Comparison of ENCODE assay signal across 26 cellular contexts in genomic region chr1:167230437-167230836, GRCh38. TPM values are rescaled to one million over a fixed set of nuclear protein-coding genes. Genes with fewer than 3 reads are reported as not detected.
DNase-seq lines count a peak whose midpoint lies in the region; ATAC-seq, FAIRE-seq and TF ChIP-seq lines count a peak whose summit lies in the region.
"Had no signal": no experiment of that assay in that cellular context is flagged by ENCODE, and none has a peak within 500 bp of the region (broad histone marks: within the 10 kb centered on the region; RNA-seq: fewer than 3 reads in every experiment).

No MANE protein-coding gene starts in this region.

- H3K4me1 ChIP-seq in A549 (peaks cover 37% of the 10 kb centered on the region), Karpas-422 (ENCODE audit: low read length) (peaks cover 57% of the 10 kb centered on the region), GM12878 (ENCODE audit: control insufficient read depth, insufficient read depth, low read length) (peaks cover 17% of the 10 kb centered on the region), adrenal gland (replicated peaks in 1 of 2) (peaks cover 3 to 31% of the 10 kb centered on the region in 2 donors)
- H3K4me1 ChIP-seq: SJSA1 had no signal

- H3K36me3 Mint-ChIP-seq in Calu3 (ENCODE audit: insufficient read depth, unreplicated experiment): peaks cover 14% of the 10 kb centered on the region

- BruUV-seq in Calu3 (replicated peaks; lab: Mats Ljungman, UMichigan): no TSS peak
- BruUV-seq in GM12878 (replicated peaks; lab: Mats Ljungman, UMichigan): no TSS peak

- H3K4me1 Mint-ChIP-seq in Calu3 (ENCODE audit: low read depth, unreplicated experiment): peaks cover 41% of the 10 kb centered on the region

- H3K9ac ChIP-seq in Karpas-422 (ENCODE audit: low read length): no peak overlapping the region
- no peak overlapping the region for H3K9ac ChIP-seq in GM12878 (ENCODE audit: control insufficient read depth, insufficient read depth, low read length)

- ATAC-seq in A549 (no peak), GM12878 (no peak), HG03135 (IDR thresholded peaks at IDR 0.05; ENCODE audit: unreplicated experiment) (no peak)
- ATAC-seq: HepG2 had no signal

- H3K79me2 ChIP-seq in Karpas-422 (ENCODE audit: low read length) (peaks cover 73% of the 10 kb centered on the region), GM12878 (ENCODE audit: control insufficient read depth, insufficient read depth, low read length) (peaks cover 85% of the 10 kb centered on the region)

- H3K27me3 Mint-ChIP-seq in Calu3 (ENCODE audit: unreplicated experiment): no peaks in the 10 kb centered on the region
- H3K27me3 Mint-ChIP-seq: B cell had no signal

- H3K36me3 ChIP-seq in Karpas-422 (ENCODE audit: insufficient read depth, low read length): no peaks in the 10 kb centered on the region
- no peaks in the 10 kb centered on the region for H3K36me3 ChIP-seq in GM12878 (ENCODE audit: control insufficient read depth in 2 of 2, insufficient read depth in 2 of 2, low read length in 1 of 2)
- H3K36me3 ChIP-seq in adrenal gland (replicated peaks in 1 of 2): no peaks in the 10 kb centered on the region
- H3K36me3 ChIP-seq: SJSA1 had no signal

- peak overlapping the region; percentile 40 to 73; a peak in 4 of 6 replicates for H3K27ac ChIP-seq in A549
- H3K27ac ChIP-seq in Karpas-422 (ENCODE audit: low read length): no peak overlapping the region
- peak overlapping the region; percentile 18; the same call in 1 of the 2 replicates for H3K27ac ChIP-seq in GM12878 (ENCODE audit: control insufficient read depth, insufficient read depth)
- no peak overlapping the region for H3K27ac ChIP-seq in adrenal gland
- H3K27ac ChIP-seq: SJSA1 had no signal

- no peak for DNase-seq in A549 (ENCODE audit: low read depth in 1 of 2, low spot score in 1 of 2)
- DNase-seq in Calu3: no peak
- DNase-seq in Karpas-422: no peak
- no peak for DNase-seq in GM12878 (ENCODE audit: low read depth, low spot score)
- no peak for DNase-seq in EL
- DNase-seq in NCI-H1694 (lab: John Stamatoyannopoulos, UW): no peak
- no peak for DNase-seq in adrenal gland
- DNase-seq: GDM1; H7; NCI-H1048; NCI-H1417; NCI-H187; NCI-H2081 treated with DMSO at 0.1 percent for 48 hours; NCI-H2171; NCI-H226; NCI-H510A; NCI-H748 treated with DMSO at 0.1 percent for 48 hours; NK-92 treated with Interleukin-12 subunit alpha and Interleukin-12 subunit beta, amount 100 ng/mL, for 24 hours; Right ventricle myocardium superior; RPMI8226; T-helper 2 cell had no signal

- POLR2A ChIA-PET in A549 (lab: Yijun Ruan, JAX): interaction anchor here (0.9 kb wide), 1 partner anchor 10 kb away, joined by 3 read pairs; no protein-coding TSS in a partner anchor
- POLR2A ChIA-PET in GM12878 (lab: Charles Lee): interaction anchor here (0.6 to 1.7 kb wide), 5 partner anchors 10 to 56 kb away, joined by 3 to 8 read pairs (median 3); partner anchors contain the start of gene POU2F1

- peak overlapping the region; percentile 95 for H3K27ac Mint-ChIP-seq in Calu3 (ENCODE audit: unreplicated experiment)
- H3K27ac Mint-ChIP-seq: B cell had no signal

- H3K4me3 ChIP-seq in A549: no peak overlapping the region
- no peak overlapping the region for H3K4me3 ChIP-seq in Karpas-422 (ENCODE audit: low read length)
- no peak overlapping the region for H3K4me3 ChIP-seq in GM12878
- no peak overlapping the region for H3K4me3 ChIP-seq in adrenal gland
- H3K4me3 ChIP-seq: SJSA1 had no signal

- no peaks in the 10 kb centered on the region; the same call in 1 of the 2 replicates for H4K20me1 ChIP-seq in Karpas-422 (ENCODE audit: insufficient read depth, low read depth, low read length)
- H4K20me1 ChIP-seq in GM12878 (ENCODE audit: control insufficient read depth, insufficient read depth): no peaks in the 10 kb centered on the region

- peaks cover 3% of the 10 kb centered on the region for H3K9me3 Mint-ChIP-seq in Calu3 (ENCODE audit: low read depth, unreplicated experiment)

- FAIRE-seq in A549 (lab: Jason Lieb, UNC): no peak
- no peak for FAIRE-seq in GM12878 (lab: Jason Lieb, UNC)
- FAIRE-seq: GM12891, HepG2 had no signal

- RAD21 ChIA-PET in GM12878 (lab: Charles Lee; ENCODE audit: unreplicated experiment): interaction anchor here (0.9 to 2.1 kb wide), 3 partner anchors 10 to 169 kb away, joined by 3 to 7 read pairs (median 4); no protein-coding TSS in a partner anchor

- no peak overlapping the region for H3K4me3 Mint-ChIP-seq in Calu3 (ENCODE audit: low read depth, unreplicated experiment)
- H3K4me3 Mint-ChIP-seq: B cell had no signal

- TF ChIP-seq RAD21 in A549 (conservative IDR thresholded peaks at IDR 0.05 in 1 of 2, IDR thresholded peaks at IDR 0.05 in 1 of 2) (no peak), GM12878 (IDR thresholded peaks at IDR 0.05; ENCODE audit: insufficient read depth, low read depth, low read length) (no peak)

- TF ChIP-seq EP300 in A549 (IDR thresholded peaks at IDR 0.05) (no peak), GM12878 (IDR thresholded peaks at IDR 0.05; ENCODE audit: borderline replicate concordance in 1 of 2, control insufficient read depth in 1 of 2, low read depth in 2 of 2, low read length in 2 of 2) (no peak)

- H3K27me3 ChIP-seq in Karpas-422 (ENCODE audit: low read length) (no peaks in the 10 kb centered on the region), GM12878 (replicated peaks in 1 of 2; ENCODE audit: control insufficient read depth in 2 of 2, insufficient read depth in 2 of 2, low read length in 1 of 2) (no peaks in the 10 kb centered on the region), adrenal gland (no peaks in the 10 kb centered on the region)
- H3K27me3 ChIP-seq: SJSA1 had no signal

- in situ Hi-C loops in GM12878 (cut with MboI): no loop called here

- TF ChIP-seq CTCF in A549 (IDR thresholded peaks at IDR 0.05) (no peak), Calu3 (IDR thresholded peaks at IDR 0.05; ENCODE audit: unreplicated experiment) (no peak), GM12878 (IDR thresholded peaks at IDR 0.05 in 2 of 3, conservative IDR thresholded peaks at IDR 0.05 in 1 of 3; ENCODE audit: control insufficient read depth in 2 of 3, extremely low read depth in 1 of 3, insufficient read depth in 1 of 3, low read depth in 3 of 3, low read length in 3 of 3) (no peak), adrenal gland (IDR thresholded peaks at IDR 0.05) (no peak)

- TF ChIP-seq POLR2A in A549 (IDR thresholded peaks at IDR 0.05; ENCODE audit: low read length) (no peak), GM12878 (IDR thresholded peaks at IDR 0.05; ENCODE audit: low read depth, low read length) (no peak), adrenal gland (IDR thresholded peaks at IDR 0.05) (no peak)

- intact Hi-C loops in Calu3 (cut with micrococcal nuclease; ENCODE audit: unreplicated experiment) (no loop called here), GM12878 (cut with micrococcal nuclease; ENCODE audit: unreplicated experiment) (no loop called here), adrenal gland (cut with DNase I) (no loop called here)

- CTCF ChIA-PET in A549 (lab: Yijun Ruan, JAX): interaction anchor here (1.6 to 3.5 kb wide), 5 partner anchors 9 to 211 kb away, joined by 3 to 17 read pairs (median 5); partner anchors contain the start of gene POU2F1
- CTCF ChIA-PET in Calu3 (lab: Charles Lee): interaction anchor here (0.7 to 2.2 kb wide), 3 partner anchors 10 to 324 kb away, joined by 3 to 10 read pairs (median 4); partner anchors contain the start of gene POU2F1
- CTCF ChIA-PET in GM12878 (lab: Yijun Ruan, JAX): interaction anchor here (0.6 to 4.4 kb wide), 6 partner anchors 10 to 112 kb away, joined by 3 to 26 read pairs (median 4); partner anchors contain the start of gene POU2F1

- no peaks in the 10 kb centered on the region for H3K9me2 ChIP-seq in Karpas-422 (replicated peaks; ENCODE audit: insufficient read depth, low read length)

- H2AFZ ChIP-seq in Karpas-422 (ENCODE audit: low read length): no peak overlapping the region
- H2AFZ ChIP-seq in GM12878 (ENCODE audit: control insufficient read depth, low read depth, low read length): no peak overlapping the region

- H3K9me3 ChIP-seq in A549 (no peaks in the 10 kb centered on the region), Karpas-422 (ENCODE audit: low read length) (no peaks in the 10 kb centered on the region), GM12878 (replicated peaks; ENCODE audit: control insufficient read depth, insufficient read depth, low read length) (no peaks in the 10 kb centered on the region; the same call in 2 of the 3 replicates), adrenal gland (replicated peaks in 1 of 3) (no peaks in the 10 kb centered on the region)
- H3K9me3 ChIP-seq: SJSA1 had no signal

- SMC1A ChIA-PET in GM12878 (lab: Charles Lee; ENCODE audit: uncharacterized antibody, unreplicated experiment): interaction anchor here (0.8 to 5.6 kb wide), 9 partner anchors 8 to 112 kb away, joined by 3 to 57 read pairs (median 4); partner anchors contain the start of gene POU2F1

- H3K4me2 ChIP-seq in A549 (peak overlapping the region; percentile 49; the same call in 1 of the 3 replicates), Karpas-422 (ENCODE audit: low read depth, low read length, poor library complexity, severe bottlenecking) (peak overlapping the region; percentile 46), GM12878 (ENCODE audit: control insufficient read depth, insufficient read depth) (no peak overlapping the region)

RNA-seq across cellular contexts. Expression of gene POU2F1, which starts 9.8 kb away (rescaled TPM):
- polyA plus RNA-seq in A549 (2011; rRNA removed) (9.4 and 10.5 TPM in 2 replicates), A549 (2017; fragmentation: RNase III; extraction: RNeasy Plus Mini Kit Qiagen cat#74134 plus additional on column Dnase treatment) (2.6 to 3.2 TPM (median 2.9 TPM) in 3 replicates), GM12878 (2011; rRNA removed) (18.0 and 21.0 TPM in 2 replicates), GM12878 (2014; fragmentation: Illumina TruSeq; extraction: Trizol) (8.2 and 9.4 TPM in 2 replicates), GM12878 (2014; fragmentation: Nextera tagmentation; extraction: Ambion mirVana) (1 to 10 TPM; 2.5 to 4.6 TPM), GM12878 (2014; rRNA removed) (6.9 and 7.2 TPM in 2 replicates), GM12878 (2016; fragmentation: Nextera tagmentation; extraction: Ambion mirVana) (10 to 100 TPM; 14.9 to 20.0 TPM), adrenal gland (1 to 10 TPM; 3.2 to 4.9 (median 3.7) TPM)
- 2.4 and 3.1 TPM in 2 replicates for polyA plus RNA-seq in A549 (2012; cell fraction: cytosol; rRNA removed)
- polyA plus RNA-seq in A549 (2012; cell fraction: nucleus; rRNA removed): 6.1 and 7.0 TPM in 2 replicates
- polyA minus RNA-seq in A549 (2011; rRNA and poly(A)+ RNA removed): 27.7 and 36.5 TPM in 2 replicates
- total RNA-seq in Calu3 (2022) (25.3 and 25.4 TPM in 2 replicates), GM12878 (2014; rRNA removed) (10.1 and 10.2 TPM in 2 replicates), GM12878 (2014; rRNA removed; fragmentation: Illumina TruSeq; extraction: Trizol) (15.6 and 15.7 TPM in 2 replicates), GM12878 (2021) (21.1 and 21.7 TPM in 2 replicates), adrenal gland (10 to 100 TPM in 7 of 8 donors, 1 to 10 TPM in 1; 6.9 to 52.5 (median 15.0) TPM)
- total RNA-seq in Karpas-422 (2014; rRNA removed; shearing (Covaris generic); ENCODE audit: low replicate concordance): 17.2 and 43.2 TPM in 2 replicates
- 130 and 140 TPM in 2 replicates for total RNA-seq in GM12878 (2013; cell fraction: nucleolus; rRNA removed)
- polyA plus RNA-seq in GM12878 (2011; ENCODE audit: low read depth): 3.8 TPM
- 14.8 and 17.0 TPM in 2 replicates for polyA plus RNA-seq in GM12878 (2011; cell fraction: cytosol; rRNA removed)
- 34.7 and 37.1 TPM in 2 replicates for polyA plus RNA-seq in GM12878 (2011; cell fraction: nucleus; rRNA removed)
- polyA plus RNA-seq in GM12878 (2012): 5.8 and 8.8 TPM in 2 replicates
- polyA minus RNA-seq in GM12878 (2011; rRNA and poly(A)+ RNA removed): 65.6 and 68.2 TPM in 2 replicates
- polyA minus RNA-seq in GM12878 (2011; cell fraction: cytosol; rRNA and poly(A)+ RNA removed): 7.9 and 8.9 TPM in 2 replicates
- polyA minus RNA-seq in GM12878 (2011; cell fraction: nucleus; rRNA and poly(A)+ RNA removed): 30.2 and 46.4 TPM in 2 replicates

Comparison
In these comparisons a context has a peak if more than half of its experiments do, and no peak if none do; other contexts are left out.
1. H3K27ac ChIP-seq: peak in A549 (2 of 2) and GM12878 (single experiment); none in Karpas-422 (single experiment) and adrenal gland (0 of 5).